ENCODE assay signal across 8 cellular contexts in the genomic region with DNA sequence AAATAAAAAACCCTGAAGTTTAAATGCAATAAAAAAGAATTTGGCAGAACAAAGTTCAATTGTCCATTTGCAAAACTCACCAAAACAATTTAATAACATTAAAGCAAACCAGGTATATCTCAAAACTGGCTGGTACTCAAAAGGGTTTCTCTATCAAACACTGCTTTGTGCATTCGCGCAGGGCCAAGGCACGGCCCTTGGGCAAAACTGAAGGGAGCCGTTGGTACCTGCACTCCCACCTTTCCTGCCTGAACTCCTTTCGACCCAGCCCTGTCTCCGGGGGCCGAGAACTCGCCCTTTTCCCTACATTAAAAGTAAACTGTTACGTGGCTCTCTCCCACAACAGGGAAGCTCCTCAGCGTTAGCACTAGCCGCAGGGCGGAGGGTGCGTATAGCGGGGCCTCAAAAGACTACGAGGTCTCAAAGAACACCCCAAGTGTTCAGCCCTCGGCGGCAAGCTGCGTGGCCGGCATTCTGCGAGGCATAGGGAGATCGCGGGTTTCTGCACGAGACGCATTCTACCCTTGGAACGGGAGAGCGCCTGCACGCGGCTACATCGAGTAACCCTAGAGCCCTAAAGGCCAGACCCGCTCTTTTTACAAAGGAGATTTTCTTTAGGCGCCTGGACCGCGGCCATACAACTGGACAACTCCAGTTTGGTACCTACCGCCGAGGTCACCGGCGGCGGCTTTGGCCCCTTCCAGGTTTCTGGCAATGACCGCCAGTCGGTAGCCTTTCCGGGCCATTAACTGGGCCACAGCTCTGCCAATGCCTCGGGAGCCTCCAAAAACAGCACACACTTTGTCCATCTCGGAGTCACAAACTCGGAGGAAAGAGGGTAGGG. TPM values are rescaled to one million over a fixed set of nuclear protein-coding genes. Genes with fewer than 3 reads are reported as not detected.
DNase-seq lines count a peak whose midpoint lies in the region; ATAC-seq and TF ChIP-seq lines count a peak whose summit lies in the region.

No MANE protein-coding gene starts in this region.

- H3K36me3 Mint-ChIP-seq in CD14-positive monocyte: peaks cover 18 to 20% of the 10 kb centered on the region in 2 donors
- H3K36me3 Mint-ChIP-seq in activated T-helper 17 cell treated with anti-CD3 and anti-CD28 coated beads, Interleukin-2, amount 50 U/mL, for 72 hours (ENCODE audit: low read depth): peaks cover 34% of the 10 kb centered on the region
- peaks cover 5% of the 10 kb centered on the region for H3K36me3 Mint-ChIP-seq in neural progenitor cell

- no peaks in the 10 kb centered on the region for H3K9me3 Mint-ChIP-seq in CD14-positive monocyte
- H3K9me3 Mint-ChIP-seq in activated T-helper 17 cell treated with anti-CD3 and anti-CD28 coated beads, Interleukin-2, amount 50 U/mL, for 72 hours: no peaks in the 10 kb centered on the region
- H3K9me3 Mint-ChIP-seq in neural progenitor cell: no peaks in the 10 kb centered on the region

- DNase-seq in CD14-positive monocyte (ENCODE audit: low spot score): peak; percentile 54
- DNase-seq in OCI-M1 (lab: John Stamatoyannopoulos, UW): peak; percentile 87
- peak in 1 of 2 donors; percentile 62 for DNase-seq in foreskin keratinocyte
- peak; percentile 82 for DNase-seq in neural progenitor cell (ENCODE audit: low spot score)
- DNase-seq in superior temporal gyrus (ENCODE audit: extremely low spot score): peak; percentile 76

- H3K9me3 ChIP-seq in neural progenitor cell (ENCODE audit: low read depth): no peaks in the 10 kb centered on the region

- H3K27ac ChIP-seq in foreskin keratinocyte: peak overlapping the region; percentile 79
- peak overlapping the region; percentile 78 for H3K27ac ChIP-seq in neural progenitor cell

- H3K4me2 ChIP-seq in neural progenitor cell: peak overlapping the region; percentile 86

- H3F3A ChIP-seq in neural progenitor cell (ENCODE audit: low read depth): peaks cover 10% of the 10 kb centered on the region

- H3K4me3 ChIP-seq in neural progenitor cell: peak overlapping the region; percentile 70

- intact Hi-C loops in CD14-positive monocyte (cut with micrococcal nuclease): loop anchor here in 1 of 2 donors (10.0 kb wide), 2 partner anchors 525 to 1015 kb away; partner anchors contain the start of genes DDX60L and MFAP3L

- peaks cover 33% of the 10 kb centered on the region for H3K4me1 Mint-ChIP-seq in CD14-positive monocyte
- H3K4me1 Mint-ChIP-seq in activated T-helper 17 cell treated with anti-CD3 and anti-CD28 coated beads, Interleukin-2, amount 50 U/mL, for 72 hours: peaks cover 18% of the 10 kb centered on the region
- peaks cover 30% of the 10 kb centered on the region for H3K4me1 Mint-ChIP-seq in neural progenitor cell

- H3K79me2 ChIP-seq in neural progenitor cell (ENCODE audit: low read depth): peaks cover 50% of the 10 kb centered on the region

- TF ChIP-seq CTCF in CD14-positive monocyte (IDR thresholded peaks at IDR 0.05) (no peak), foreskin keratinocyte (conservative IDR thresholded peaks at IDR 0.05) (peak; percentile 30), neural progenitor cell (IDR thresholded peaks at IDR 0.05) (peak; percentile 49)

- H3K27ac Mint-ChIP-seq in CD14-positive monocyte (peak overlapping the region; percentile 93 to 99 (median 98)), neural progenitor cell (peak overlapping the region; percentile 97)
- peak overlapping the region; percentile 99 for H3K27ac Mint-ChIP-seq in activated T-helper 17 cell treated with anti-CD3 and anti-CD28 coated beads, Interleukin-2, amount 50 U/mL, for 72 hours

- H3K27me3 ChIP-seq in foreskin keratinocyte (no peaks in the 10 kb centered on the region), neural progenitor cell (no peaks in the 10 kb centered on the region)

- H4K20me1 ChIP-seq in neural progenitor cell (ENCODE audit: low read depth): peaks cover 19% of the 10 kb centered on the region

- peaks cover 11% of the 10 kb centered on the region for H3K4me1 ChIP-seq in foreskin keratinocyte
- H3K4me1 ChIP-seq in neural progenitor cell: peaks cover 25% of the 10 kb centered on the region

- peaks cover 11% of the 10 kb centered on the region for H3K36me3 ChIP-seq in neural progenitor cell

- H3K4me3 Mint-ChIP-seq in CD14-positive monocyte: peak overlapping the region; percentile 92
- H3K4me3 Mint-ChIP-seq in activated T-helper 17 cell treated with anti-CD3 and anti-CD28 coated beads, Interleukin-2, amount 50 U/mL, for 72 hours: peak overlapping the region; percentile 98
- peak overlapping the region; percentile 97 for H3K4me3 Mint-ChIP-seq in neural progenitor cell

- peak overlapping the region; percentile 52 for H2AFZ ChIP-seq in neural progenitor cell (replicated peaks)

- H3K27me3 Mint-ChIP-seq in CD14-positive monocyte (ENCODE audit: low read depth in 3 of 3) (peaks cover 0 to 4% (median 0%) of the 10 kb centered on the region in 3 donors), neural progenitor cell (ENCODE audit: insufficient read depth, low read depth) (peaks cover 2% of the 10 kb centered on the region)
- no peaks in the 10 kb centered on the region for H3K27me3 Mint-ChIP-seq in activated T-helper 17 cell treated with anti-CD3 and anti-CD28 coated beads, Interleukin-2, amount 50 U/mL, for 72 hours

- peak; percentile 42 for ATAC-seq in GM19395 (IDR thresholded peaks at IDR 0.05; ENCODE audit: unreplicated experiment)
- ATAC-seq in HG03520 (IDR thresholded peaks at IDR 0.05; ENCODE audit: unreplicated experiment): peak; percentile 23
- peak; percentile 49 for ATAC-seq in activated T-helper 17 cell treated with anti-CD3 and anti-CD28 coated beads, Interleukin-2, amount 50 U/mL, for 72 hours (replicated peaks)
- peak; percentile 57 for ATAC-seq in foreskin keratinocyte

- peak overlapping the region; percentile 67 for H3K9ac ChIP-seq in neural progenitor cell

RNA-seq across cellular contexts. Expression of gene CBR4, which starts 0.6 kb away (rescaled TPM):
- 1 to 10 TPM; 2.8 to 4.1 TPM for polyA plus RNA-seq in CD14-positive monocyte
- total RNA-seq in activated T-helper 17 cell treated with anti-CD3 and anti-CD28 coated beads, Interleukin-2, amount 50 U/mL, for 72 hours: 10 to 100 TPM; 13.7 to 18.0 TPM
- 13.0 and 14.0 TPM in 2 replicates for total RNA-seq in foreskin keratinocyte
- 6.5 and 8.7 TPM in 2 replicates for polyA plus RNA-seq in foreskin keratinocyte
- total RNA-seq in neural progenitor cell (ENCODE audit: low replicate concordance): 55.5 and 66.4 TPM in 2 replicates
